Comparison of ENCODE assay signal across 1 cellular context in the genomic region with DNA sequence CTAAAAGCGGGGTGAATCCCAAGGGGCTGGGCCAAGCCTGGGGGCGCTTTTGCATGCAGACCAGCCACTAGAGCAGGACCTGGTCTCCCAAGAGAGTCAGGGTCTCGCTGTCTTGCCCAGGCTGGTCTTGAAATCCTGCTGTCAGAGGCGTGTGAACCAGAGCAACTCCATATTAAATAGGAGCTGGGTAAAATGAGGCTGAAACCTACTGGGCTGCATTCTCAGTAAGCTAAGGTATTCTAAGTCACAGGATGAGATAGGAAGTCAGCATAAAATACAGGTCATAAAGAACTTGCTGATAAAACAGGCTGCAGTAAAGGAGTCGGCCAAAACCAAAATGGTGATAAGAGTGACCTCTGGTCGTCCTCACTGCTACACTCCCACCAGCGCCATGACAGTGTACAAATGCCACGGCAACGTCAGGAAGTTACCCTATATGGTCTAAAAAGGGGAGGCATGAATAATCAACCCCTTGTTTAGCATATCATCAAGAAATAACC.
A peak's percentile ranks its signal among the peaks of the same experiment; 100 is the strongest.
TF ChIP-seq lines count a peak whose summit lies in the region.

No MANE protein-coding gene starts in this region.

TF ChIP-seq in K562, 482 proteins besides CTCF, POLR2A, EP300 and RAD21 (continued from another document and continues in another):
- TF ChIP-seq, protein P1, sequence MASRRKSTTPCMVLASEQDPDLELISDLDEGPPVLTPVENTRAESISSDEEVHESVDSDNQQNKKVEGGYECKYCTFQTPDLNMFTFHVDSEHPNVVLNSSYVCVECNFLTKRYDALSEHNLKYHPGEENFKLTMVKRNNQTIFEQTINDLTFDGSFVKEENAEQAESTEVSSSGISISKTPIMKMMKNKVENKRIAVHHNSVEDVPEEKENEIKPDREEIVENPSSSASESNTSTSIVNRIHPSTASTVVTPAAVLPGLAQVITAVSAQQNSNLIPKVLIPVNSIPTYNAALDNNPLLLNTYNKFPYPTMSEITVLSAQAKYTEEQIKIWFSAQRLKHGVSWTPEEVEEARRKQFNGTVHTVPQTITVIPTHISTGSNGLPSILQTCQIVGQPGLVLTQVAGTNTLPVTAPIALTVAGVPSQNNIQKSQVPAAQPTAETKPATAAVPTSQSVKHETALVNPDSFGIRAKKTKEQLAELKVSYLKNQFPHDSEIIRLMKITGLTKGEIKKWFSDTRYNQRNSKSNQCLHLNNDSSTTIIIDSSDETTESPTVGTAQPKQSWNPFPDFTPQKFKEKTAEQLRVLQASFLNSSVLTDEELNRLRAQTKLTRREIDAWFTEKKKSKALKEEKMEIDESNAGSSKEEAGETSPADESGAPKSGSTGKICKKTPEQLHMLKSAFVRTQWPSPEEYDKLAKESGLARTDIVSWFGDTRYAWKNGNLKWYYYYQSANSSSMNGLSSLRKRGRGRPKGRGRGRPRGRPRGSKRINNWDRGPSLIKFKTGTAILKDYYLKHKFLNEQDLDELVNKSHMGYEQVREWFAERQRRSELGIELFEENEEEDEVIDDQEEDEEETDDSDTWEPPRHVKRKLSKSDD (conservative IDR thresholded peaks at IDR 0.05; ENCODE audit: low read length), result no peak
- TF ChIP-seq, protein P2, sequence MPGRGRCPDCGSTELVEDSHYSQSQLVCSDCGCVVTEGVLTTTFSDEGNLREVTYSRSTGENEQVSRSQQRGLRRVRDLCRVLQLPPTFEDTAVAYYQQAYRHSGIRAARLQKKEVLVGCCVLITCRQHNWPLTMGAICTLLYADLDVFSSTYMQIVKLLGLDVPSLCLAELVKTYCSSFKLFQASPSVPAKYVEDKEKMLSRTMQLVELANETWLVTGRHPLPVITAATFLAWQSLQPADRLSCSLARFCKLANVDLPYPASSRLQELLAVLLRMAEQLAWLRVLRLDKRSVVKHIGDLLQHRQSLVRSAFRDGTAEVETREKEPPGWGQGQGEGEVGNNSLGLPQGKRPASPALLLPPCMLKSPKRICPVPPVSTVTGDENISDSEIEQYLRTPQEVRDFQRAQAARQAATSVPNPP (IDR thresholded peaks at IDR 0.05; ENCODE audit: borderline replicate concordance, insufficient read depth, insufficient read length), result no peak
- TF ChIP-seq, protein P3, sequence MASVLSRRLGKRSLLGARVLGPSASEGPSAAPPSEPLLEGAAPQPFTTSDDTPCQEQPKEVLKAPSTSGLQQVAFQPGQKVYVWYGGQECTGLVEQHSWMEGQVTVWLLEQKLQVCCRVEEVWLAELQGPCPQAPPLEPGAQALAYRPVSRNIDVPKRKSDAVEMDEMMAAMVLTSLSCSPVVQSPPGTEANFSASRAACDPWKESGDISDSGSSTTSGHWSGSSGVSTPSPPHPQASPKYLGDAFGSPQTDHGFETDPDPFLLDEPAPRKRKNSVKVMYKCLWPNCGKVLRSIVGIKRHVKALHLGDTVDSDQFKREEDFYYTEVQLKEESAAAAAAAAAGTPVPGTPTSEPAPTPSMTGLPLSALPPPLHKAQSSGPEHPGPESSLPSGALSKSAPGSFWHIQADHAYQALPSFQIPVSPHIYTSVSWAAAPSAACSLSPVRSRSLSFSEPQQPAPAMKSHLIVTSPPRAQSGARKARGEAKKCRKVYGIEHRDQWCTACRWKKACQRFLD (CRISPR knock-in tag; IDR thresholded peaks at IDR 0.05), result peak; percentile 99
- peak; percentile 76 for TF ChIP-seq ZNF561 (CRISPR knock-in tag; conservative IDR thresholded peaks at IDR 0.05)
- no peak for TF ChIP-seq POLR2G (IDR thresholded peaks at IDR 0.05; ENCODE audit: low read depth, low read length)
- TF ChIP-seq NR2F6 (CRISPR knock-in tag; IDR thresholded peaks at IDR 0.05), result peak; percentile 88; the same call in 1 of the 2 replicates
- TF ChIP-seq, protein P4, sequence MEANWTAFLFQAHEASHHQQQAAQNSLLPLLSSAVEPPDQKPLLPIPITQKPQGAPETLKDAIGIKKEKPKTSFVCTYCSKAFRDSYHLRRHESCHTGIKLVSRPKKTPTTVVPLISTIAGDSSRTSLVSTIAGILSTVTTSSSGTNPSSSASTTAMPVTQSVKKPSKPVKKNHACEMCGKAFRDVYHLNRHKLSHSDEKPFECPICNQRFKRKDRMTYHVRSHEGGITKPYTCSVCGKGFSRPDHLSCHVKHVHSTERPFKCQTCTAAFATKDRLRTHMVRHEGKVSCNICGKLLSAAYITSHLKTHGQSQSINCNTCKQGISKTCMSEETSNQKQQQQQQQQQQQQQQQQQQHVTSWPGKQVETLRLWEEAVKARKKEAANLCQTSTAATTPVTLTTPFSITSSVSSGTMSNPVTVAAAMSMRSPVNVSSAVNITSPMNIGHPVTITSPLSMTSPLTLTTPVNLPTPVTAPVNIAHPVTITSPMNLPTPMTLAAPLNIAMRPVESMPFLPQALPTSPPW (CRISPR knock-in tag; IDR thresholded peaks at IDR 0.05), result peak; percentile 8; the same call in 1 of the 2 replicates
- 0 out of 2 replicates have a peak, but pooled peaks have one; percentile 21 for TF ChIP-seq NR4A1 (CRISPR knock-in tag; IDR thresholded peaks at IDR 0.05)
- TF ChIP-seq NR4A1 (tag; IDR thresholded peaks at IDR 0.05), result peak; percentile 99
- TF ChIP-seq, protein P5, sequence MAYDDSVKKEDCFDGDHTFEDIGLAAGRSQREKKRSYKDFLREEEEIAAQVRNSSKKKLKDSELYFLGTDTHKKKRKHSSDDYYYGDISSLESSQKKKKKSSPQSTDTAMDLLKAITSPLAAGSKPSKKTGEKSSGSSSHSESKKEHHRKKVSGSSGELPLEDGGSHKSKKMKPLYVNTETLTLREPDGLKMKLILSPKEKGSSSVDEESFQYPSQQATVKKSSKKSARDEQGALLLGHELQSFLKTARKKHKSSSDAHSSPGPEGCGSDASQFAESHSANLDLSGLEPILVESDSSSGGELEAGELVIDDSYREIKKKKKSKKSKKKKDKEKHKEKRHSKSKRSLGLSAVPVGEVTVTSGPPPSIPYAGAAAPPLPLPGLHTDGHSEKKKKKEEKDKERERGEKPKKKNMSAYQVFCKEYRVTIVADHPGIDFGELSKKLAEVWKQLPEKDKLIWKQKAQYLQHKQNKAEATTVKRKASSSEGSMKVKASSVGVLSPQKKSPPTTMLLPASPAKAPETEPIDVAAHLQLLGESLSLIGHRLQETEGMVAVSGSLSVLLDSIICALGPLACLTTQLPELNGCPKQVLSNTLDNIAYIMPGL (CRISPR knock-in tag; IDR thresholded peaks at IDR 0.05), result no peak
- TF ChIP-seq ASH1L (IDR thresholded peaks at IDR 0.05; ENCODE audit: borderline replicate concordance, low read depth, partially characterized antibody), result no peak
- peak; percentile 94 for TF ChIP-seq ERF (CRISPR knock-in tag; IDR thresholded peaks at IDR 0.05)
- peak; percentile 30 for TF ChIP-seq HCFC1 (IDR thresholded peaks at IDR 0.05; ENCODE audit: low read depth, low read length)
- TF ChIP-seq STAT5A (IDR thresholded peaks at IDR 0.05; ENCODE audit: borderline replicate concordance, low read length), result no peak
- TF ChIP-seq ZNF668 (CRISPR knock-in tag; IDR thresholded peaks at IDR 0.05), result peak; percentile 94
- TF ChIP-seq, protein P6, sequence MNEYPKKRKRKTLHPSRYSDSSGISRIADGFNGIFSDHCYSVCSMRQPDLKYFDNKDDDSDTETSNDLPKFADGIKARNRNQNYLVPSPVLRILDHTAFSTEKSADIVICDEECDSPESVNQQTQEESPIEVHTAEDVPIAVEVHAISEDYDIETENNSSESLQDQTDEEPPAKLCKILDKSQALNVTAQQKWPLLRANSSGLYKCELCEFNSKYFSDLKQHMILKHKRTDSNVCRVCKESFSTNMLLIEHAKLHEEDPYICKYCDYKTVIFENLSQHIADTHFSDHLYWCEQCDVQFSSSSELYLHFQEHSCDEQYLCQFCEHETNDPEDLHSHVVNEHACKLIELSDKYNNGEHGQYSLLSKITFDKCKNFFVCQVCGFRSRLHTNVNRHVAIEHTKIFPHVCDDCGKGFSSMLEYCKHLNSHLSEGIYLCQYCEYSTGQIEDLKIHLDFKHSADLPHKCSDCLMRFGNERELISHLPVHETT (CRISPR knock-in tag; conservative IDR thresholded peaks at IDR 0.05 in 1 of 2, IDR thresholded peaks at IDR 0.05 in 1 of 2), result peak in 1 of 2 experiments; percentile 95; a peak in 2 of 4 replicates
- TF ChIP-seq ZNF197 (CRISPR knock-in tag; IDR thresholded peaks at IDR 0.05; ENCODE audit: low read depth), result peak; percentile 92
- no peak for TF ChIP-seq MEF2A (IDR thresholded peaks at IDR 0.05; ENCODE audit: control insufficient read depth, low read depth, low read length)
- TF ChIP-seq, protein P7, sequence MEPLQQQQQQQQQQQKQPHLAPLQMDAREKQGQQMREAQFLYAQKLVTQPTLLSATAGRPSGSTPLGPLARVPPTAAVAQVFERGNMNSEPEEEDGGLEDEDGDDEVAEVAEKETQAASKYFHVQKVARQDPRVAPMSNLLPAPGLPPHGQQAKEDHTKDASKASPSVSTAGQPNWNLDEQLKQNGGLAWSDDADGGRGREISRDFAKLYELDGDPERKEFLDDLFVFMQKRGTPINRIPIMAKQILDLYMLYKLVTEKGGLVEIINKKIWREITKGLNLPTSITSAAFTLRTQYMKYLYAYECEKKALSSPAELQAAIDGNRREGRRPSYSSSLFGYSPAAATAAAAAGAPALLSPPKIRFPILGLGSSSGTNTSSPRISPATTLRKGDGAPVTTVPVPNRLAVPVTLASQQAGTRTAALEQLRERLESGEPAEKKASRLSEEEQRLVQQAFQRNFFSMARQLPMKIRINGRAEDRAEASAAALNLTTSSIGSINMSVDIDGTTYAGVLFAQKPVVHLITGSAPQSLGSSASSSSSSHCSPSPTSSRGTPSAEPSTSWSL (CRISPR knock-in tag; IDR thresholded peaks at IDR 0.05; ENCODE audit: borderline replicate concordance), result peak; percentile 76; the same call in 1 of the 2 replicates
- TF ChIP-seq, protein P8, sequence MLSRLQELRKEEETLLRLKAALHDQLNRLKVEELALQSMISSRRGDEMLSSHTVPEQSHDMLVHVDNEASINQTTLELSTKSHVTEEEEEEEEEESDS (CRISPR knock-in tag; IDR thresholded peaks at IDR 0.05), result 0 out of 2 replicates have a peak, but pooled peaks have one; percentile 18
- TF ChIP-seq ZNF444 (CRISPR knock-in tag; IDR thresholded peaks at IDR 0.05), result peak; percentile 76
- peak; percentile 82 for TF ChIP-seq KLF1 (tag; IDR thresholded peaks at IDR 0.05)
- TF ChIP-seq, protein P9, sequence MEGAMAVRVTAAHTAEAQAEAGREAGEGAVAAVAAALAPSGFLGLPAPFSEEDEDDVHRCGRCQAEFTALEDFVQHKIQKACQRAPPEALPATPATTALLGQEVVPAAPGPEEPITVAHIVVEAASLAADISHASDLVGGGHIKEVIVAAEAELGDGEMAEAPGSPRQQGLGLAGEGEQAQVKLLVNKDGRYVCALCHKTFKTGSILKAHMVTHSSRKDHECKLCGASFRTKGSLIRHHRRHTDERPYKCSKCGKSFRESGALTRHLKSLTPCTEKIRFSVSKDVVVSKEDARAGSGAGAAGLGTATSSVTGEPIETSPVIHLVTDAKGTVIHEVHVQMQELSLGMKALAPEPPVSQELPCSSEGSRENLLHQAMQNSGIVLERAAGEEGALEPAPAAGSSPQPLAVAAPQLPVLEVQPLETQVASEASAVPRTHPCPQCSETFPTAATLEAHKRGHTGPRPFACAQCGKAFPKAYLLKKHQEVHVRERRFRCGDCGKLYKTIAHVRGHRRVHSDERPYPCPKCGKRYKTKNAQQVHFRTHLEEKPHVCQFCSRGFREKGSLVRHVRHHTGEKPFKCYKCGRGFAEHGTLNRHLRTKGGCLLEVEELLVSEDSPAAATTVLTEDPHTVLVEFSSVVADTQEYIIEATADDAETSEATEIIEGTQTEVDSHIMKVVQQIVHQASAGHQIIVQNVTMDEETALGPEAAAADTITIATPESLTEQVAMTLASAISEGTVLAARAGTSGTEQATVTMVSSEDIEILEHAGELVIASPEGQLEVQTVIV (CRISPR knock-in tag; IDR thresholded peaks at IDR 0.05; ENCODE audit: borderline replicate concordance), result peak; percentile 71; the same call in 1 of the 2 replicates
- peak; percentile 96 for TF ChIP-seq ZNF584 (CRISPR knock-in tag; IDR thresholded peaks at IDR 0.05; ENCODE audit: low read depth)
- no peak for TF ChIP-seq MTA2 (IDR thresholded peaks at IDR 0.05; ENCODE audit: low read depth)
- TF ChIP-seq ZNF175 (CRISPR knock-in tag; IDR thresholded peaks at IDR 0.05; ENCODE audit: low read depth), result peak; percentile 98
- no peak for TF ChIP-seq KDM5B (IDR thresholded peaks at IDR 0.05; ENCODE audit: insufficient replicate concordance, low read depth, low read length)
- 0 out of 2 replicates have a peak, but pooled peaks have one; percentile 63 for TF ChIP-seq ILK (tag; IDR thresholded peaks at IDR 0.05; ENCODE audit: borderline replicate concordance, low read depth)
- TF ChIP-seq HSF4 (CRISPR knock-in tag; IDR thresholded peaks at IDR 0.05; ENCODE audit: borderline replicate concordance), result peak; percentile 83; the same call in 1 of the 2 replicates
- no peak for TF ChIP-seq TGIF2 (CRISPR knock-in tag; IDR thresholded peaks at IDR 0.05)
- TF ChIP-seq, protein P10, sequence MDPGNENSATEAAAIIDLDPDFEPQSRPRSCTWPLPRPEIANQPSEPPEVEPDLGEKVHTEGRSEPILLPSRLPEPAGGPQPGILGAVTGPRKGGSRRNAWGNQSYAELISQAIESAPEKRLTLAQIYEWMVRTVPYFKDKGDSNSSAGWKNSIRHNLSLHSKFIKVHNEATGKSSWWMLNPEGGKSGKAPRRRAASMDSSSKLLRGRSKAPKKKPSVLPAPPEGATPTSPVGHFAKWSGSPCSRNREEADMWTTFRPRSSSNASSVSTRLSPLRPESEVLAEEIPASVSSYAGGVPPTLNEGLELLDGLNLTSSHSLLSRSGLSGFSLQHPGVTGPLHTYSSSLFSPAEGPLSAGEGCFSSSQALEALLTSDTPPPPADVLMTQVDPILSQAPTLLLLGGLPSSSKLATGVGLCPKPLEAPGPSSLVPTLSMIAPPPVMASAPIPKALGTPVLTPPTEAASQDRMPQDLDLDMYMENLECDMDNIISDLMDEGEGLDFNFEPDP (CRISPR knock-in tag; IDR thresholded peaks at IDR 0.05), result peak; percentile 80
- TF ChIP-seq CBFA2T3 (IDR thresholded peaks at IDR 0.05), result peak; percentile 41
- no peak for TF ChIP-seq SMAD2 (IDR thresholded peaks at IDR 0.05; ENCODE audit: low read depth, low read length)
- no peak for TF ChIP-seq HMG20B (CRISPR knock-in tag; IDR thresholded peaks at IDR 0.05)
- 0 out of 2 replicates have a peak, but pooled peaks have one; percentile 31 for TF ChIP-seq SMARCA5 (IDR thresholded peaks at IDR 0.05)
- peak; percentile 33; the same call in 1 of the 2 replicates for TF ChIP-seq MTA3 (IDR thresholded peaks at IDR 0.05; ENCODE audit: borderline replicate concordance)
- TF ChIP-seq COPS2 (conservative IDR thresholded peaks at IDR 0.05), result no peak
- TF ChIP-seq HDAC8 (tag; IDR thresholded peaks at IDR 0.05), result peak; percentile 99
- no peak for TF ChIP-seq SUPT5H (IDR thresholded peaks at IDR 0.05)
- peak; percentile 94 for TF ChIP-seq PTTG1 (tag; IDR thresholded peaks at IDR 0.05; ENCODE audit: low read depth)
- TF ChIP-seq SIRT6 (IDR thresholded peaks at IDR 0.05; ENCODE audit: low read depth, low read length), result no peak
- TF ChIP-seq YBX1 (IDR thresholded peaks at IDR 0.05), result no peak
- peak; percentile 96 for TF ChIP-seq PTRF (tag; IDR thresholded peaks at IDR 0.05)
- no peak for TF ChIP-seq PRMT5 (CRISPR knock-in tag; IDR thresholded peaks at IDR 0.05)
- TF ChIP-seq SETDB1 (IDR thresholded peaks at IDR 0.05; ENCODE audit: low read length), result no peak
- peak; percentile 87 for TF ChIP-seq NFXL1 (CRISPR knock-in tag; IDR thresholded peaks at IDR 0.05)
- peak; percentile 49; the same call in 1 of the 2 replicates for TF ChIP-seq FOXJ2 (tag; IDR thresholded peaks at IDR 0.05)
- TF ChIP-seq KDM1A (IDR thresholded peaks at IDR 0.05), result 0 out of 4 replicates have a peak, but pooled peaks of 1 of the 2 experiments have one; percentile 16
- TF ChIP-seq POLR2AphosphoS5 (IDR thresholded peaks at IDR 0.05; ENCODE audit: control insufficient read depth, insufficient read depth, low read depth, low read length), result 0 out of 2 replicates have a peak, but pooled peaks have one; percentile 1
- peak; percentile 76 for TF ChIP-seq ETS2 (tag; IDR thresholded peaks at IDR 0.05; ENCODE audit: borderline replicate concordance, poor library complexity, severe bottlenecking)
- no peak for TF ChIP-seq MIER1 (IDR thresholded peaks at IDR 0.05; ENCODE audit: low read depth)
- TF ChIP-seq ZNF133 (CRISPR knock-in tag; IDR thresholded peaks at IDR 0.05), result peak; percentile 84; the same call in 1 of the 2 replicates
